ENCODE assay signal across 8 cellular contexts in the genomic region with DNA sequence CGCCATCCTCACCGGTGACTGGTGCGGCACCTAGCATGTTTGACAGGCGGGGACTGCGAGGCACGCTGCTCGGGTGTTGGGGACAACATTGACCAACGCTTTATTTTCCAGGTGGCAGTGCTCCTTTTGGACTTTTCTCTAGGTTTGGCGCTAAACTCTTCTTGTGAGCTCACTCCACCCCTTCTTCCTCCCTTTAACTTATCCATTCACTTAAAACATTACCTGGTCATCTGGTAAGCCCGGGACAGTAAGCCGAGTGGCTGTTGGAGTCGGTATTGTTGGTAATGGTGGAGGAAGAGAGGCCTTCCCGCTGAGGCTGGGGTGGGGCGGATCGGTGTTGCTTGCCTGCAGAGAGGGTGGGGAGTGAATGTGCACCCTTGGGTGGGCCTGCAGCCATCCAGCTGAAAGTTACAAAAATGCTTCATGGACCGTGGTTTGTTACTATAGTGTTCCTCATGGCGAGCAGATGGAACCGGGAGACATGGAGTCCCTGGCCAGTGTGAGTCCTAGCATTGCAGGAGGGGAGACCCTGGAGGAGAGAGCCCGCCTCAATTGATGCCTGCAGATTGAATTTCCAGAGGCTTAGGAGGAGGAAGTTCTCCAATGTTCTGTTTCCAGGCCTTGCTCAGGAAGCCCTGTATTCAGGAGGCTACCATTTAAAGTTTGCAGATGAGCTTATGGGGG. TPM values are rescaled to one million over a fixed set of nuclear protein-coding genes. Genes with fewer than 3 reads are reported as not detected.
DNase-seq lines count a peak whose midpoint lies in the region; ATAC-seq and TF ChIP-seq lines count a peak whose summit lies in the region.

No MANE protein-coding gene starts in this region.

- no peaks in the 10 kb centered on the region for H3K9me3 ChIP-seq in SK-N-MC (ENCODE audit: low read depth, low read length)
- no peaks in the 10 kb centered on the region for H3K9me3 ChIP-seq in thyroid gland

- H3K9ac ChIP-seq in SK-N-MC (ENCODE audit: insufficient read length), result no peak overlapping the region

- H3K4me3 ChIP-seq in GM23338 (peak overlapping the region; percentile 84), SK-N-MC (no peak overlapping the region), thyroid gland (replicated peaks in 1 of 3) (peak overlapping the region; percentile 66 to 94 (median 85))

- peak in 1 of 2 donors; percentile 53 for TF ChIP-seq POLR2A in thyroid gland (IDR thresholded peaks at IDR 0.05)

- H3K27ac ChIP-seq in GM23338 (ENCODE audit: low read depth) (no peak overlapping the region), SK-N-MC (peak overlapping the region; percentile 99), cingulate gyrus (ENCODE audit: low read depth, low read length) (peak overlapping the region; percentile 100), thyroid gland (peak overlapping the region; percentile 98 to 100 (median 100))

- H3K36me3 Mint-ChIP-seq in GM23338 (ENCODE audit: low read depth) (no peaks in the 10 kb centered on the region), memory B cell (peaks cover 17% of the 10 kb centered on the region)

- H3K4me3 Mint-ChIP-seq in GM23338, result peak overlapping the region; percentile 73
- H3K4me3 Mint-ChIP-seq in memory B cell, result peak overlapping the region; percentile 94

- intact Hi-C loops in thyroid gland (cut with DNase I), result no loop called here

- H3K4me1 Mint-ChIP-seq in GM23338 (peaks cover 84% of the 10 kb centered on the region), memory B cell (peaks cover 67% of the 10 kb centered on the region)

- ATAC-seq in GM23338 (no peak), memory B cell (ENCODE audit: low read depth) (no peak), HG03439 (IDR thresholded peaks at IDR 0.05; ENCODE audit: unreplicated experiment) (no peak)

- DNase-seq in GM23338 (ENCODE audit: low spot score), result no peak
- no peak for DNase-seq in SK-N-MC (ENCODE audit: low read depth, low spot score)
- no peak for DNase-seq in memory B cell (ENCODE audit: low spot score in 2 of 2)
- no peak for DNase-seq in thyroid gland
- no peak for DNase-seq in NCI-H146 (lab: John Stamatoyannopoulos, UW)
- DNase-seq in NCI-H774 (lab: John Stamatoyannopoulos, UW), result no peak

- TF ChIP-seq CTCF in GM23338 (conservative IDR thresholded peaks at IDR 0.05; ENCODE audit: low read depth in 2 of 2) (no peak), thyroid gland (IDR thresholded peaks at IDR 0.05) (no peak)

- H3K36me3 ChIP-seq in GM23338 (ENCODE audit: insufficient read depth) (no peaks in the 10 kb centered on the region), SK-N-MC (ENCODE audit: insufficient read depth, low read length) (no peaks in the 10 kb centered on the region), thyroid gland (peaks cover 37 to 53% of the 10 kb centered on the region in 2 donors)

- H3K4me1 ChIP-seq in GM23338 (ENCODE audit: insufficient read depth) (peaks cover 81% of the 10 kb centered on the region), thyroid gland (peaks cover 23% of the 10 kb centered on the region in 2 donors)

- H3K27me3 Mint-ChIP-seq in GM23338 (ENCODE audit: insufficient read depth, low read depth, poor library complexity), result peaks cover 29% of the 10 kb centered on the region
- no peaks in the 10 kb centered on the region for H3K27me3 Mint-ChIP-seq in memory B cell

- H3K9me2 ChIP-seq in GM23338 (ENCODE audit: insufficient read depth), result no peaks in the 10 kb centered on the region

- no peaks in the 10 kb centered on the region for H4K20me1 ChIP-seq in GM23338 (replicated peaks; ENCODE audit: insufficient read depth)

- H3F3A ChIP-seq in GM23338 (replicated peaks; ENCODE audit: low read depth), result peaks cover 32% of the 10 kb centered on the region

- H3K27ac Mint-ChIP-seq in GM23338, result no peak overlapping the region
- H3K27ac Mint-ChIP-seq in memory B cell, result peak overlapping the region; percentile 100

- peak overlapping the region; percentile 98 for H3K4me2 ChIP-seq in GM23338

- WGBS in thyroid gland, 2 donors, result 1% methylated on average over 16 to 18 of the region's 19 CpGs

- H3K9me3 Mint-ChIP-seq in GM23338 (no peaks in the 10 kb centered on the region; the same call in 2 of the 3 replicates), memory B cell (no peaks in the 10 kb centered on the region)

- peaks cover 35% of the 10 kb centered on the region for H3K79me2 ChIP-seq in GM23338 (replicated peaks; ENCODE audit: insufficient read depth)

- no peak overlapping the region for H2AFZ ChIP-seq in GM23338

- H3K27me3 ChIP-seq in GM23338 (ENCODE audit: insufficient read depth) (no peaks in the 10 kb centered on the region), thyroid gland (no peaks in the 10 kb centered on the region)

TF ChIP-seq in GM23338, 12 proteins besides CTCF, POLR2A, EP300 and RAD21 (continues in another document):
- TF ChIP-seq CREB1 (CRISPR knock-in tag; IDR thresholded peaks at IDR 0.05; ENCODE audit: low read depth) (no peak), NANOG (IDR thresholded peaks at IDR 0.05; ENCODE audit: borderline replicate concordance) (no peak), EZH2phosphoT487 (IDR thresholded peaks at IDR 0.05; ENCODE audit: unreplicated experiment) (no peak), STAT1 (IDR thresholded peaks at IDR 0.05; ENCODE audit: unreplicated experiment) (no peak), ZNF331 (CRISPR knock-in tag; IDR thresholded peaks at IDR 0.05; ENCODE audit: low read depth) (no peak), JUNB (IDR thresholded peaks at IDR 0.05; ENCODE audit: unreplicated experiment) (no peak)
- TF ChIP-seq, protein P1, sequence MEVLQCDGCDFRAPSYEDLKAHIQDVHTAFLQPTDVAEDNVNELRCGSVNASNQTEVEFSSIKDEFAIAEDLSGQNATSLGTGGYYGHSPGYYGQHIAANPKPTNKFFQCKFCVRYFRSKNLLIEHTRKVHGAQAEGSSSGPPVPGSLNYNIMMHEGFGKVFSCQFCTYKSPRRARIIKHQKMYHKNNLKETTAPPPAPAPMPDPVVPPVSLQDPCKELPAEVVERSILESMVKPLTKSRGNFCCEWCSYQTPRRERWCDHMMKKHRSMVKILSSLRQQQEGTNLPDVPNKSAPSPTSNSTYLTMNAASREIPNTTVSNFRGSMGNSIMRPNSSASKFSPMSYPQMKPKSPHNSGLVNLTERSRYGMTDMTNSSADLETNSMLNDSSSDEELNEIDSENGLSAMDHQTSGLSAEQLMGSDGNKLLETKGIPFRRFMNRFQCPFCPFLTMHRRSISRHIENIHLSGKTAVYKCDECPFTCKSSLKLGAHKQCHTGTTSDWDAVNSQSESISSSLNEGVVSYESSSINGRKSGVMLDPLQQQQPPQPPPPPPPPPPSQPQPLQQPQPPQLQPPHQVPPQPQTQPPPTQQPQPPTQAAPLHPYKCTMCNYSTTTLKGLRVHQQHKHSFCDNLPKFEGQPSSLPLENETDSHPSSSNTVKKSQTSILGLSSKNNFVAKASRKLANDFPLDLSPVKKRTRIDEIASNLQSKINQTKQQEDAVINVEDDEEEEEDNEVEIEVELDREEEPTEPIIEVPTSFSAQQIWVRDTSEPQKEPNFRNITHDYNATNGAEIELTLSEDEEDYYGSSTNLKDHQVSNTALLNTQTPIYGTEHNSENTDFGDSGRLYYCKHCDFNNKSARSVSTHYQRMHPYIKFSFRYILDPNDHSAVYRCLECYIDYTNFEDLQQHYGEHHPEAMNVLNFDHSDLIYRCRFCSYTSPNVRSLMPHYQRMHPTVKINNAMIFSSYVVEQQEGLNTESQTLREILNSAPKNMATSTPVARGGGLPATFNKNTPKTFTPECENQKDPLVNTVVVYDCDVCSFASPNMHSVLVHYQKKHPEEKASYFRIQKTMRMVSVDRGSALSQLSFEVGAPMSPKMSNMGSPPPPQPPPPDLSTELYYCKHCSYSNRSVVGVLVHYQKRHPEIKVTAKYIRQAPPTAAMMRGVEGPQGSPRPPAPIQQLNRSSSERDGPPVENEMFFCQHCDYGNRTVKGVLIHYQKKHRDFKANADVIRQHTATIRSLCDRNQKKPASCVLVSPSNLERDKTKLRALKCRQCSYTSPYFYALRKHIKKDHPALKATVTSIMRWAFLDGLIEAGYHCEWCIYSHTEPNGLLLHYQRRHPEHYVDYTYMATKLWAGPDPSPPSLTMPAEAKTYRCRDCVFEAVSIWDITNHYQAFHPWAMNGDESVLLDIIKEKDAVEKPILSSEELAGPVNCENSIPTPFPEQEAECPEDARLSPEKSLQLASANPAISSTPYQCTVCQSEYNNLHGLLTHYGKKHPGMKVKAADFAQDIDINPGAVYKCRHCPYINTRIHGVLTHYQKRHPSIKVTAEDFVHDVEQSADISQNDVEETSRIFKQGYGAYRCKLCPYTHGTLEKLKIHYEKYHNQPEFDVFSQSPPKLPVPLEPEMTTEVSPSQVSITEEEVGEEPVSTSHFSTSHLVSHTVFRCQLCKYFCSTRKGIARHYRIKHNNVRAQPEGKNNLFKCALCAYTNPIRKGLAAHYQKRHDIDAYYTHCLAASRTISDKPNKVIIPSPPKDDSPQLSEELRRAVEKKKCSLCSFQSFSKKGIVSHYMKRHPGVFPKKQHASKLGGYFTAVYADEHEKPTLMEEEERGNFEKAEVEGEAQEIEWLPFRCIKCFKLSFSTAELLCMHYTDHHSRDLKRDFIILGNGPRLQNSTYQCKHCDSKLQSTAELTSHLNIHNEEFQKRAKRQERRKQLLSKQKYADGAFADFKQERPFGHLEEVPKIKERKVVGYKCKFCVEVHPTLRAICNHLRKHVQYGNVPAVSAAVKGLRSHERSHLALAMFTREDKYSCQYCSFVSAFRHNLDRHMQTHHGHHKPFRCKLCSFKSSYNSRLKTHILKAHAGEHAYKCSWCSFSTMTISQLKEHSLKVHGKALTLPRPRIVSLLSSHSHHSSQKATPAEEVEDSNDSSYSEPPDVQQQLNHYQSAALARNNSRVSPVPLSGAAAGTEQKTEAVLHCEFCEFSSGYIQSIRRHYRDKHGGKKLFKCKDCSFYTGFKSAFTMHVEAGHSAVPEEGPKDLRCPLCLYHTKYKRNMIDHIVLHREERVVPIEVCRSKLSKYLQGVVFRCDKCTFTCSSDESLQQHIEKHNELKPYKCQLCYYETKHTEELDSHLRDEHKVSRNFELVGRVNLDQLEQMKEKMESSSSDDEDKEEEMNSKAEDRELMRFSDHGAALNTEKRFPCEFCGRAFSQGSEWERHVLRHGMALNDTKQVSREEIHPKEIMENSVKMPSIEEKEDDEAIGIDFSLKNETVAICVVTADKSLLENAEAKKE (CRISPR knock-in tag; IDR thresholded peaks at IDR 0.05), result no peak

RNA-seq across cellular contexts. Expression of a gene that starts 1.1 kb away (rescaled TPM):
- 6.3 and 7.2 TPM in 2 replicates for total RNA-seq in GM23338 (2014; rRNA removed; shearing (Covaris generic))
- polyA plus RNA-seq in GM23338 (2016; fragmentation: Nextera tagmentation; extraction: Ambion mirVana), result 3.6 and 5.3 TPM in 2 replicates
- total RNA-seq in thyroid gland, result 1,000 to 10,000 TPM in 1 of 4 donors, 100 to 1,000 TPM in 3; 195 to 1,623 (median 652) TPM

RNA-seq across cellular contexts. Expression of a gene that starts 37.2 kb away (rescaled TPM):
- 35.4 and 41.4 TPM in 2 replicates for total RNA-seq in GM23338 (2014; rRNA removed; shearing (Covaris generic))
- 6.2 and 7.0 TPM in 2 replicates for polyA plus RNA-seq in GM23338 (2016; fragmentation: Nextera tagmentation; extraction: Ambion mirVana)
- 10 to 100 TPM; 22.5 to 44.9 (median 31.0) TPM for total RNA-seq in thyroid gland

RNA-seq across cellular contexts. Expression of a gene that starts 41.2 kb away (rescaled TPM):
- 0.10 and 0.35 TPM in 2 replicates for total RNA-seq in GM23338 (2014; rRNA removed; shearing (Covaris generic))
- polyA plus RNA-seq in GM23338 (2016; fragmentation: Nextera tagmentation; extraction: Ambion mirVana), result 0.74 and 0.89 TPM in 2 replicates
- total RNA-seq in thyroid gland, result 10 to 100 TPM; 13.0 to 28.0 (median 20.9) TPM

Comparison
In these comparisons a context has a peak if more than half of its experiments do, and no peak if none do; other contexts are left out.
1. RNA of a gene that starts 1.1 kb away (total RNA-seq): 195 to 1,623 TPM in thyroid gland; 6.3 to 7.2 TPM in GM23338; every median in the first group is over 10 times any median in the second.
2. RNA of a gene that starts 41.2 kb away (total RNA-seq): 13.0 to 28.0 TPM in thyroid gland; 0.10 to 0.35 TPM in GM23338; every median in the first group is over 10 times any median in the second.